ENCODE assay signal across 20 cellular contexts in genomic region chr3:101900736-101901135, GRCh38. TPM values are rescaled to one million over a fixed set of nuclear protein-coding genes. Genes with fewer than 3 reads are reported as not detected.
DNase-seq lines count a peak whose midpoint lies in the region; ATAC-seq and TF ChIP-seq lines count a peak whose summit lies in the region.
"Had no signal": no experiment of that assay in that cellular context is flagged by ENCODE, and none has a peak within 500 bp of the region (broad histone marks: within the 10 kb centered on the region; RNA-seq: fewer than 3 reads in every experiment).

No MANE protein-coding gene starts in this region.

- H3K9ac ChIP-seq in OCI-LY3 (ENCODE audit: low read length), result no peak overlapping the region
- H3K9ac ChIP-seq in smooth muscle cell (ENCODE audit: low read depth), result no peak overlapping the region
- H3K9ac ChIP-seq: GM23248 had no signal

- H3K4me2 ChIP-seq in OCI-LY3 (ENCODE audit: low read length), result no peak overlapping the region
- no peak overlapping the region for H3K4me2 ChIP-seq in smooth muscle cell

- no TSS peak for BruUV-seq in A673 (replicated peaks; lab: Mats Ljungman, UMichigan)

- intact Hi-C loops in Right ventricle myocardium inferior (cut with DNase I), result no loop called here
- intact Hi-C loops in A673 (cut with micrococcal nuclease; ENCODE audit: unreplicated experiment), result no loop called here

- DNase-seq in EL (peak; percentile 10), fibroblast of villous mesenchyme (ENCODE audit: low read depth) (peak; percentile 65), smooth muscle cell (lab: John Stamatoyannopoulos, UW; ENCODE audit: unreplicated experiment) (no peak), cerebellum (ENCODE audit: low spot score) (no peak), Right ventricle myocardium inferior (ENCODE audit: missing footprints) (no peak), A673 (ENCODE audit: low spot score) (no peak)
- DNase-seq: DMS79 treated with DMSO at 0.1 percent for 48 hours, GM23248, Kasumi-1, MM.1S, NCI-H1092, NCI-H146, NCI-H510A, NCI-H774, PC-3, RPMI8226, SIG-M5, SW 1271 had no signal

- H2AFZ ChIP-seq in OCI-LY3 (ENCODE audit: low read depth, low read length) (no peak overlapping the region), smooth muscle cell (ENCODE audit: low read depth) (no peak overlapping the region)
- H2AFZ ChIP-seq: GM23248 had no signal

- no peak for ATAC-seq in Right ventricle myocardium inferior
- ATAC-seq: HCT116, PC-3 had no signal

- no peak overlapping the region for H3K4me3 ChIP-seq in OCI-LY3 (ENCODE audit: low read length)
- H3K4me3 ChIP-seq in fibroblast of villous mesenchyme (ENCODE audit: low read depth, low read length), result no peak overlapping the region
- H3K4me3 ChIP-seq in smooth muscle cell, result no peak overlapping the region
- H3K4me3 ChIP-seq in A673 (ENCODE audit: low read depth, low read length, poor library complexity, severe bottlenecking), result no peak overlapping the region
- H3K4me3 ChIP-seq: GM23248 had no signal

- H3K27ac ChIP-seq in OCI-LY3 (ENCODE audit: low read length), result peak overlapping the region; percentile 93; the same call in 1 of the 2 replicates
- H3K27ac ChIP-seq in smooth muscle cell (ENCODE audit: low read depth), result peak overlapping the region; percentile 94
- H3K27ac ChIP-seq in A673 (ENCODE audit: low read depth, low read length, poor library complexity, severe bottlenecking), result no peak overlapping the region
- H3K27ac ChIP-seq: GM23248 had no signal

- TF ChIP-seq CTCF in OCI-LY3 (IDR thresholded peaks at IDR 0.05; ENCODE audit: low read depth, low read length) (no peak), fibroblast of villous mesenchyme (IDR thresholded peaks at IDR 0.05; ENCODE audit: insufficient read depth, low read depth, low read length) (no peak), smooth muscle cell (IDR thresholded peaks at IDR 0.05; ENCODE audit: borderline replicate concordance, insufficient read depth, poor library complexity, severe bottlenecking) (no peak), A673 (conservative IDR thresholded peaks at IDR 0.05; ENCODE audit: low read depth, low read length) (no peak)

- H3K4me1 ChIP-seq in OCI-LY3 (ENCODE audit: low read length) (peaks cover 66% of the 10 kb centered on the region), smooth muscle cell (ENCODE audit: low read depth) (no peaks in the 10 kb centered on the region), A673 (ENCODE audit: insufficient read depth, low read length, poor library complexity, severe bottlenecking) (no peaks in the 10 kb centered on the region)

- CTCF ChIA-PET in A673 (lab: Charles Lee), result no interaction called here

- 91% methylated on average over 2 of the region's 2 CpGs for WGBS in smooth muscle cell (ENCODE audit: low lambda C conversion rate)

- H4K20me1 ChIP-seq in OCI-LY3 (ENCODE audit: insufficient read depth, low read length) (no peaks in the 10 kb centered on the region), smooth muscle cell (ENCODE audit: low read depth) (no peaks in the 10 kb centered on the region)

- peaks cover 4% of the 10 kb centered on the region for H3F3A ChIP-seq in smooth muscle cell (ENCODE audit: low read depth)

- no peaks in the 10 kb centered on the region for H3K27me3 ChIP-seq in OCI-LY3 (ENCODE audit: low read depth, low read length)
- H3K27me3 ChIP-seq in smooth muscle cell (ENCODE audit: low read depth), result no peaks in the 10 kb centered on the region
- H3K27me3 ChIP-seq in A673 (replicated peaks; ENCODE audit: insufficient read depth, low read depth, low read length, poor library complexity), result no peaks in the 10 kb centered on the region

- POLR2A ChIA-PET in A673 (lab: Charles Lee; ENCODE audit: low non-redundant PET), result no interaction called here

- H3K79me2 ChIP-seq in OCI-LY3 (ENCODE audit: low read length) (no peaks in the 10 kb centered on the region), smooth muscle cell (ENCODE audit: low read depth) (no peaks in the 10 kb centered on the region)

- H3K9me3 ChIP-seq in OCI-LY3 (ENCODE audit: insufficient read depth, low read length) (peaks cover 12% of the 10 kb centered on the region; the same call in 1 of the 2 replicates), smooth muscle cell (replicated peaks; ENCODE audit: low read depth) (peaks cover 7% of the 10 kb centered on the region), A673 (ENCODE audit: low read depth, low read length, poor library complexity, severe bottlenecking) (no peaks in the 10 kb centered on the region)

- H3K36me3 ChIP-seq in OCI-LY3 (replicated peaks; ENCODE audit: low read depth, low read length) (peaks cover 14% of the 10 kb centered on the region), smooth muscle cell (ENCODE audit: low read depth) (no peaks in the 10 kb centered on the region), A673 (ENCODE audit: insufficient read depth, low read length, poor library complexity, severe bottlenecking) (no peaks in the 10 kb centered on the region)

RNA-seq across cellular contexts. Expression of gene NFKBIZ, which starts 51.4 kb away (rescaled TPM):
- total RNA-seq in fibroblast of villous mesenchyme (108 and 126 TPM in 2 replicates), smooth muscle cell (236 and 307 TPM in 2 replicates), cerebellum (4.0 TPM), Right ventricle myocardium inferior (14.8 TPM), A673 (2021) (11.5 and 15.1 TPM in 2 replicates)
- polyA plus RNA-seq in smooth muscle cell, result 269 and 306 TPM in 2 replicates

Comparison
In these comparisons a context has a peak if more than half of its experiments do, and no peak if none do; other contexts are left out.
1. DNase-seq: peak in EL (single experiment) and fibroblast of villous mesenchyme (single experiment); none in smooth muscle cell (single experiment), cerebellum (single experiment), Right ventricle myocardium inferior (single experiment) and A673 (single experiment).